19 cellular contexts compared by ENCODE assay signal in genomic region chr11:68977781-68978625, GRCh38. TPM values are rescaled to one million over a fixed set of nuclear protein-coding genes. Genes with fewer than 3 reads are reported as not detected.
DNase-seq lines count a peak whose midpoint lies in the region; ATAC-seq and TF ChIP-seq lines count a peak whose summit lies in the region.
"Had no signal": no experiment of that assay in that cellular context is flagged by ENCODE, and none has a peak within 500 bp of the region (broad histone marks: within the 10 kb centered on the region; RNA-seq: fewer than 3 reads in every experiment).

No MANE protein-coding gene starts in this region.

- H2BK12ac ChIP-seq in neuronal stem cell (ENCODE audit: low read length), result no peak overlapping the region

- 87 to 91% methylated on average over 8 to 13 of the region's 14 CpGs for WGBS in endodermal cell (ENCODE audit: insufficient coverage in 1 of 2, insufficient read length in 1 of 2), 2 experiments
- no CpG with 5 or more reads among the region's 14 CpGs for WGBS in neuronal stem cell (ENCODE audit: extremely low coverage in 2 of 2, insufficient read length in 2 of 2, insufficient replicate concordance in 1 of 2), 2 donors

- ATAC-seq in upper lobe of right lung, result no peak
- no peak for ATAC-seq in omental fat pad (ENCODE audit: low FRiP score)

- H3K9ac ChIP-seq in endodermal cell (ENCODE audit: extremely low read depth, low read length, poor library complexity, severe bottlenecking) (no peak overlapping the region), neuronal stem cell (ENCODE audit: low read depth, low read length, poor library complexity) (no peak overlapping the region)

- no peak overlapping the region for H2BK120ac ChIP-seq in neuronal stem cell (ENCODE audit: low read depth, low read length)

- H3K4me3 ChIP-seq in endodermal cell (ENCODE audit: low read length) (no peak overlapping the region), neuronal stem cell (ENCODE audit: low read length in 2 of 2) (no peak overlapping the region), upper lobe of right lung (no peak overlapping the region)

- peak; percentile 44 for DNase-seq in activated effector memory CD4-positive, alpha-beta T cell treated with anti-CD3 and anti-CD28 coated beads, Interleukin-2, amount 50 U/mL, for 16 hours
- no peak for DNase-seq in activated effector memory CD4-positive, alpha-beta T cell treated with Interleukin-2 at 50 U/mL for 16 hours
- DNase-seq in endodermal cell (peak; percentile 36), neuronal stem cell (ENCODE audit: low spot score) (no peak), upper lobe of right lung (peak; percentile 38), omental fat pad (ENCODE audit: low spot score) (no peak), kidney glomerular epithelial cell (lab: John Stamatoyannopoulos, UW) (no peak)
- DNase-seq in central memory CD4-positive, alpha-beta T cell, result no peak
- DNase-seq: C1 segment of cervical spinal cord; DND-41; HCEC 1CT; NCI-H1105 treated with DMSO at 0.1 percent for 48 hours; NCI-H187; NCI-H69; NK-92 treated with Interleukin-12 subunit alpha and Interleukin-12 subunit beta, amount 100 ng/mL, for 24 hours had no signal

- TF ChIP-seq CTCF in endodermal cell (conservative IDR thresholded peaks at IDR 0.05) (no peak), upper lobe of right lung (IDR thresholded peaks at IDR 0.05) (no peak), omental fat pad (IDR thresholded peaks at IDR 0.05) (no peak)

- no peak overlapping the region for H2BK15ac ChIP-seq in neuronal stem cell (ENCODE audit: low read length)

- H3K9me3 ChIP-seq in endodermal cell (ENCODE audit: control insufficient read depth, low read length), result peaks cover 8% of the 10 kb centered on the region
- no peaks in the 10 kb centered on the region for H3K9me3 ChIP-seq in neuronal stem cell (replicated peaks in 1 of 2; ENCODE audit: control insufficient read depth in 2 of 2, insufficient read depth in 1 of 2, low read depth in 1 of 2, low read length in 2 of 2)
- peaks cover 6% of the 10 kb centered on the region for H3K9me3 ChIP-seq in upper lobe of right lung

- H3K4me1 ChIP-seq in endodermal cell (ENCODE audit: control insufficient read depth, insufficient read depth, low read length), result no peaks in the 10 kb centered on the region
- no peaks in the 10 kb centered on the region for H3K4me1 ChIP-seq in neuronal stem cell (ENCODE audit: control insufficient read depth in 2 of 2, insufficient read depth in 1 of 2, low read depth in 1 of 2, low read length in 2 of 2)
- H3K4me1 ChIP-seq in upper lobe of right lung, result no peaks in the 10 kb centered on the region

- H3K14ac ChIP-seq in neuronal stem cell (ENCODE audit: low read length), result no peak overlapping the region

- no peak overlapping the region for H2AK5ac ChIP-seq in neuronal stem cell (ENCODE audit: low read depth, low read length)

- H4K8ac ChIP-seq in neuronal stem cell (ENCODE audit: low read depth, low read length), result no peak overlapping the region

- H3K4ac ChIP-seq in neuronal stem cell (ENCODE audit: low read length), result no peak overlapping the region

- H3K4me3 Mint-ChIP-seq in endodermal cell, result no peak overlapping the region

- no peak overlapping the region for H3K18ac ChIP-seq in neuronal stem cell (ENCODE audit: low read length)

- H3K23ac ChIP-seq in neuronal stem cell (ENCODE audit: low read depth, low read length, poor library complexity), result no peak overlapping the region

- H3K9me3 Mint-ChIP-seq in endodermal cell, result peaks cover 6% of the 10 kb centered on the region

- no peaks in the 10 kb centered on the region for H3K27me3 ChIP-seq in endodermal cell (ENCODE audit: control insufficient read depth, insufficient read depth, low read length, poor library complexity, severe bottlenecking)
- H3K27me3 ChIP-seq in neuronal stem cell (ENCODE audit: control insufficient read depth in 3 of 3, insufficient read depth in 3 of 3, low read depth in 1 of 3, low read length in 3 of 3), result peaks cover 0 to 25% (median 0%) of the 10 kb centered on the region in 3 experiments
- H3K27me3 ChIP-seq in upper lobe of right lung, result no peaks in the 10 kb centered on the region

- no peak overlapping the region for H3K4me2 ChIP-seq in neuronal stem cell (ENCODE audit: insufficient read depth, low read length, poor library complexity, severe bottlenecking)

- H3K36me3 ChIP-seq in endodermal cell (ENCODE audit: control insufficient read depth, insufficient read depth, low read length) (no peaks in the 10 kb centered on the region), neuronal stem cell (replicated peaks in 1 of 2; ENCODE audit: control insufficient read depth in 2 of 2, insufficient read depth in 2 of 2, low read length in 2 of 2) (no peaks in the 10 kb centered on the region), upper lobe of right lung (no peaks in the 10 kb centered on the region)

- no peaks in the 10 kb centered on the region for H3K4me1 Mint-ChIP-seq in endodermal cell

- no peaks in the 10 kb centered on the region for H3K27me3 Mint-ChIP-seq in endodermal cell (ENCODE audit: insufficient read depth)

- no peak overlapping the region for H4K91ac ChIP-seq in neuronal stem cell (ENCODE audit: low read depth, low read length, poor library complexity)

- no peaks in the 10 kb centered on the region for H3K79me1 ChIP-seq in neuronal stem cell (ENCODE audit: low read depth, low read length)

- H2AFZ ChIP-seq in neuronal stem cell (ENCODE audit: low read length), result peak overlapping the region; percentile 75

- no peaks in the 10 kb centered on the region for H3K36me3 Mint-ChIP-seq in endodermal cell (ENCODE audit: low read depth)

- no peak overlapping the region for H2BK5ac ChIP-seq in neuronal stem cell (ENCODE audit: low read length)

- H3K27ac ChIP-seq in endodermal cell (ENCODE audit: low read depth, low read length) (no peak overlapping the region), neuronal stem cell (replicated peaks; ENCODE audit: low read length) (no peak overlapping the region), upper lobe of right lung (no peak overlapping the region)
- H3K27ac ChIP-seq: HL-60 had no signal

- intact Hi-C loops in upper lobe of right lung (cut with DNase I), result no loop called here

- no peak overlapping the region for H3K27ac Mint-ChIP-seq in endodermal cell

RNA-seq across cellular contexts. Expression of gene MRGPRD, which starts 2.8 kb away (rescaled TPM):
- not detected for total RNA-seq in endodermal cell
- not detected for polyA plus RNA-seq in endodermal cell (2013, experiment 1 of 2)
- not detected for polyA plus RNA-seq in endodermal cell (2013, experiment 2 of 2)
- polyA plus RNA-seq in neuronal stem cell (2013, experiment 1 of 2), result 0.04 TPM
- polyA plus RNA-seq in neuronal stem cell (2013, experiment 2 of 2), result not detected
- not detected for total RNA-seq in upper lobe of right lung
- total RNA-seq in omental fat pad, result not detected
- total RNA-seq: A172, LHCN-M2, OCI-LY7 had no signal

RNA-seq across cellular contexts. Expression of gene MRGPRF, which starts 35.0 kb away (rescaled TPM):
- total RNA-seq in endodermal cell (1 to 10 TPM; 3.7 to 4.7 TPM), upper lobe of right lung (13.2 TPM), omental fat pad (10 to 100 TPM; 27.8 to 59.4 (median 54.5) TPM)
- polyA plus RNA-seq in endodermal cell (2013, experiment 1 of 2), result 1.9 TPM
- 1.5 TPM for polyA plus RNA-seq in endodermal cell (2013, experiment 2 of 2)
- polyA plus RNA-seq in neuronal stem cell (2013, experiment 1 of 2), result 2.2 TPM
- 2.0 TPM for polyA plus RNA-seq in neuronal stem cell (2013, experiment 2 of 2)
- total RNA-seq: OCI-LY7 had no signal

Comparison
In these comparisons a context has a peak if more than half of its experiments do, and no peak if none do; other contexts are left out.
1. DNase-seq: peak in activated effector memory CD4-positive, alpha-beta T cell treated with anti-CD3 and anti-CD28 coated beads, Interleukin-2, amount 50 U/mL, for 16 hours (single experiment), endodermal cell (single experiment) and upper lobe of right lung (single experiment); none in activated effector memory CD4-positive, alpha-beta T cell treated with Interleukin-2 at 50 U/mL for 16 hours (single experiment), neuronal stem cell (single experiment), omental fat pad (single experiment), central memory CD4-positive, alpha-beta T cell (single experiment) and kidney glomerular epithelial cell (single experiment).